Comparison of ENCODE assay signal across 8 cellular contexts in the genomic region with DNA sequence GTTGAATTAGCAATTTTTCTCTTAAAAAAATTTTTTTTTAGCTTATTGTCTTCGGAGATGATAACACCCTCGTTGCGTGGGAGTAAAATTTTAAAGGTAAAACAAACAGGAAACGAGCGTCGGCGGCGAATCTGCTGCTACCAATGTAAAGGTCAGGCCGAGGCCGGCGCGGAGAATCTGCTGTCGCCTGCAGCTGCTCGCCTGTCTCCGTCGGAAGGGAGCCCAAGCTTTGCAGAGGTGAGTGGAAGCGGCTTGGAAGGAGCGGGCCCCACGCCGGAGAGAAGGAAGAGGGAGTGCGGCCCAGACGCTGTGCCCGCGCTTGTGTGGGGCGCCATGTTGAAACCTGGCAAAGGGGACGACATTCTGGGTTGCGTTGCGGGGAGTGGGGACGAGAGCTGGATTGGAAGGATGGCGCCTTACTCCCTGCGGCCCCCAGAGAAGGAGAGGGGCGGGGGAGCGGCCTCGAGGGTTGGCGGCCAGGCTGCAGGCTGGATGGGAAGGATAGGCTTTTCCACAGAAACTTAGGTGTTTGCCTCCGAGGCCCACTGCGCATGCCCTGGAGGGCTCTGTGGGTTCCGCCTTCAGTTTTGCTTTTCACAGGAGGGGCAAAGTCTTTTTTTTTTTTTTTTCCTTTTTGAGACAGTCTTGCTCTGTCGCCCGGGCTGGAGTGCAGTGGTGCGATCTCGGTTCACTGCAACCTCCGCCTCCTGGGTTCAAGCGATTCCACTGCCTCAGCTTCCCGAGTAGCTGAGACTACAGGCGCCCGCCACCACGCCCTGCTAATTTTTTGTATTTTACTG. TPM values are rescaled to one million over a fixed set of nuclear protein-coding genes. Genes with fewer than 3 reads are reported as not detected.
DNase-seq lines count a peak whose midpoint lies in the region; ATAC-seq and TF ChIP-seq lines count a peak whose summit lies in the region.

A gene with protein sequence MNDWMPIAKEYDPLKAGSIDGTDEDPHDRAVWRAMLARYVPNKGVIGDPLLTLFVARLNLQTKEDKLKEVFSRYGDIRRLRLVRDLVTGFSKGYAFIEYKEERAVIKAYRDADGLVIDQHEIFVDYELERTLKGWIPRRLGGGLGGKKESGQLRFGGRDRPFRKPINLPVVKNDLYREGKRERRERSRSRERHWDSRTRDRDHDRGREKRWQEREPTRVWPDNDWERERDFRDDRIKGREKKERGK (plus strand): TSS at position 160 of the 800 bp plus-strand sequence. CDS start 7,402 bp downstream, outside the sequence.

- H3K36me3 Mint-ChIP-seq in immature natural killer cell: peaks cover 0 to 5% (median 4%) of the 10 kb centered on the region in 3 donors

- H4K20me1 ChIP-seq in smooth muscle cell (ENCODE audit: low read depth): no peaks in the 10 kb centered on the region

- ATAC-seq in GM18499 (IDR thresholded peaks at IDR 0.05; ENCODE audit: insufficient read depth, unreplicated experiment) (peak; percentile 56), HG03025 (IDR thresholded peaks at IDR 0.05; ENCODE audit: low FRiP score, unreplicated experiment) (peak; percentile 54), HG03457 (IDR thresholded peaks at IDR 0.05; ENCODE audit: unreplicated experiment) (no peak)

- DNase-seq in NCI-H2196 treated with DMSO at 0.1 percent for 48 hours (lab: John Stamatoyannopoulos, UW; ENCODE audit: unreplicated experiment): peak; percentile 70
- peak; percentile 52 to 72 (median 68) for DNase-seq in activated CD4-positive, CD25-positive, alpha-beta regulatory T cell (lab: John Stamatoyannopoulos, UW)
- peak; percentile 91 to 92 for DNase-seq in cardiac fibroblast (ENCODE audit: low read depth in 2 of 2)
- peak; percentile 87 to 88 (median 88) for DNase-seq in immature natural killer cell
- DNase-seq in smooth muscle cell (lab: John Stamatoyannopoulos, UW; ENCODE audit: unreplicated experiment): peak; percentile 50

- 1% methylated on average over 44 of the region's 48 CpGs for WGBS in smooth muscle cell (ENCODE audit: low lambda C conversion rate)

- peaks cover 28 to 35% of the 10 kb centered on the region in 2 donors for H3K4me1 Mint-ChIP-seq in immature natural killer cell

- H3K9me3 Mint-ChIP-seq in immature natural killer cell: peaks cover 0 to 2% (median 0%) of the 10 kb centered on the region in 6 donors

- H3K4me2 ChIP-seq in smooth muscle cell: peak within 1 kb of the TSS; percentile 81

- no peak for TF ChIP-seq CTCF in cardiac fibroblast (IDR thresholded peaks at IDR 0.05; ENCODE audit: low read depth, low read length)
- TF ChIP-seq CTCF in smooth muscle cell (IDR thresholded peaks at IDR 0.05; ENCODE audit: borderline replicate concordance, insufficient read depth, poor library complexity, severe bottlenecking): no peak

- H2AFZ ChIP-seq in smooth muscle cell (ENCODE audit: low read depth): peak within 1 kb of the TSS; percentile 96

- H3K79me2 ChIP-seq in smooth muscle cell (ENCODE audit: low read depth): peaks cover 13% of the 10 kb centered on the region

- H3K4me3 ChIP-seq in cardiac fibroblast (replicated peaks in 1 of 2; ENCODE audit: low read depth in 2 of 2, low read length in 2 of 2) (peak within 1 kb of the TSS; percentile 87 to 90), smooth muscle cell (peak within 1 kb of the TSS; percentile 71)

- peak within 1 kb of the TSS; percentile 94 for H3K27ac ChIP-seq in smooth muscle cell (ENCODE audit: low read depth)

- H3K27me3 ChIP-seq in smooth muscle cell (ENCODE audit: low read depth): no peaks in the 10 kb centered on the region

- H3K9me3 ChIP-seq in smooth muscle cell (replicated peaks; ENCODE audit: low read depth): no peaks in the 10 kb centered on the region

- peak within 1 kb of the TSS; percentile 95 for H3K9ac ChIP-seq in smooth muscle cell (ENCODE audit: low read depth)

- no peaks in the 10 kb centered on the region for H3K36me3 ChIP-seq in smooth muscle cell (ENCODE audit: low read depth)

- H3K27ac Mint-ChIP-seq in immature natural killer cell: peak within 1 kb of the TSS; percentile 98 to 100 (median 99)

- H3K4me3 Mint-ChIP-seq in immature natural killer cell: peak within 1 kb of the TSS; percentile 99 to 100 (median 100)

- no peaks in the 10 kb centered on the region for H3K4me1 ChIP-seq in smooth muscle cell (ENCODE audit: low read depth)

- no peaks in the 10 kb centered on the region for H3F3A ChIP-seq in smooth muscle cell (ENCODE audit: low read depth)

- peaks cover 6 to 9% (median 6%) of the 10 kb centered on the region in 3 donors for H3K27me3 Mint-ChIP-seq in immature natural killer cell (ENCODE audit: low read depth in 3 of 3)

RNA-seq across cellular contexts. Expression of the gene that starts here (rescaled TPM):
- polyA plus RNA-seq in immature natural killer cell: 10 to 100 TPM; 26.2 to 42.3 (median 37.8) TPM
- 3.8 and 9.9 TPM in 2 replicates for total RNA-seq in smooth muscle cell
- 21.7 TPM in 2 replicates for polyA plus RNA-seq in smooth muscle cell
